Comparison of ENCODE assay signal across 8 cellular contexts in the genomic region with DNA sequence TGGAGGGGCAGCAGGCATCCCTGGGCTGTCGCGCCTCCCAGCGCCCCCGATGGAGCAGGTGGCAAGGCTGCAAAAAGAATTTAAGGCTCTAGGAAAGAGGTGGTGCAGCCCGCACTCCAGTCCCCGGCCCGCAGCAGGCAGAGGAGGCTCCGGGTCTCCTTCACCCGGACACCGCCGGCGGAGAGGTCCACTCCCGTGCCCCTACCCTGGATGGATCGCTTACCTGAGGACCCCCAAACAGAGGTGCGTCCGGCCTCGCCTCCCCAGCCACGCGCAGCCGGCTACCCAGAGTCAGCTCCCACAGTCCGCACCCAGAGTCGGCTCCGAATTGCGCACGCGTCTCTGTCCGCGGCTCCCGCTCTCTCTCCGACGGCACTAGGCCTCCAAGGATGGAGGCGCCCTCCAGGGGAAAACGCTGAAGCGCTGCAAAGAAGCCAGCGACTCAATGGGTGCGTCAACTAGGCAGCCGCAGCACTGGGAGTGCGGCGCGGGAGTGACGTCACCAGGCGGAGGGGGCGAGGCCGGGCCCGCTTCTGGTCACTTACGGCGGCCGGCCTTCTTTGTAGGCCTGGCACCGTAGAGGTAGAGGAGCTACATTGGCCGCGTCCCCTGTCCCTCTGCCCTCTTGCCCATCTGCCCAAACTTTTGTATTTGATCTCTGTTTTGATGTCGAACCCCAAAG. TPM values are rescaled to one million over a fixed set of nuclear protein-coding genes. Genes with fewer than 3 reads are reported as not detected.
A peak's percentile ranks its signal among the peaks of the same experiment; 100 is the strongest.
DNase-seq lines count a peak whose midpoint lies in the region; ATAC-seq and TF ChIP-seq lines count a peak whose summit lies in the region.

A gene with protein sequence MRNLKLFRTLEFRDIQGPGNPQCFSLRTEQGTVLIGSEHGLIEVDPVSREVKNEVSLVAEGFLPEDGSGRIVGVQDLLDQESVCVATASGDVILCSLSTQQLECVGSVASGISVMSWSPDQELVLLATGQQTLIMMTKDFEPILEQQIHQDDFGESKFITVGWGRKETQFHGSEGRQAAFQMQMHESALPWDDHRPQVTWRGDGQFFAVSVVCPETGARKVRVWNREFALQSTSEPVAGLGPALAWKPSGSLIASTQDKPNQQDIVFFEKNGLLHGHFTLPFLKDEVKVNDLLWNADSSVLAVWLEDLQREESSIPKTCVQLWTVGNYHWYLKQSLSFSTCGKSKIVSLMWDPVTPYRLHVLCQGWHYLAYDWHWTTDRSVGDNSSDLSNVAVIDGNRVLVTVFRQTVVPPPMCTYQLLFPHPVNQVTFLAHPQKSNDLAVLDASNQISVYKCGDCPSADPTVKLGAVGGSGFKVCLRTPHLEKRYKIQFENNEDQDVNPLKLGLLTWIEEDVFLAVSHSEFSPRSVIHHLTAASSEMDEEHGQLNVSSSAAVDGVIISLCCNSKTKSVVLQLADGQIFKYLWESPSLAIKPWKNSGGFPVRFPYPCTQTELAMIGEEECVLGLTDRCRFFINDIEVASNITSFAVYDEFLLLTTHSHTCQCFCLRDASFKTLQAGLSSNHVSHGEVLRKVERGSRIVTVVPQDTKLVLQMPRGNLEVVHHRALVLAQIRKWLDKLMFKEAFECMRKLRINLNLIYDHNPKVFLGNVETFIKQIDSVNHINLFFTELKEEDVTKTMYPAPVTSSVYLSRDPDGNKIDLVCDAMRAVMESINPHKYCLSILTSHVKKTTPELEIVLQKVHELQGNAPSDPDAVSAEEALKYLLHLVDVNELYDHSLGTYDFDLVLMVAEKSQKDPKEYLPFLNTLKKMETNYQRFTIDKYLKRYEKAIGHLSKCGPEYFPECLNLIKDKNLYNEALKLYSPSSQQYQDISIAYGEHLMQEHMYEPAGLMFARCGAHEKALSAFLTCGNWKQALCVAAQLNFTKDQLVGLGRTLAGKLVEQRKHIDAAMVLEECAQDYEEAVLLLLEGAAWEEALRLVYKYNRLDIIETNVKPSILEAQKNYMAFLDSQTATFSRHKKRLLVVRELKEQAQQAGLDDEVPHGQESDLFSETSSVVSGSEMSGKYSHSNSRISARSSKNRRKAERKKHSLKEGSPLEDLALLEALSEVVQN (N-terminal part only) (minus strand): TSS at position 484 of the 682 bp plus-strand sequence. CDS start 2,978 bp downstream, outside the sequence.

- peak within 1 kb of the TSS; percentile 88 to 97 (median 92) for H3K4me2 ChIP-seq in BLaER1 treated with 17β-estradiol and CSF1 and Interleukin-3, amounts not matched to agents 10 nM and 100 nM

- no peaks in the 10 kb centered on the region for H3K27me3 ChIP-seq in BLaER1 treated with 17β-estradiol and CSF1 and Interleukin-3, amounts not matched to agents 10 nM and 100 nM
- H3K27me3 ChIP-seq in left lung = no peaks in the 10 kb centered on the region

- peak within 1 kb of the TSS; percentile 99 for H3K27ac Mint-ChIP-seq in activated CD4-positive, alpha-beta T cell treated with anti-CD3 and anti-CD28 coated beads, Interleukin-2, amount 10 ng/mL, durations not matched to agents 24 days and 14 days

- peak within 1 kb of the TSS; percentile 78 to 90 (median 89) for H3K9ac ChIP-seq in BLaER1 treated with 17β-estradiol and CSF1 and Interleukin-3, amounts not matched to agents 10 nM and 100 nM

- H3K9me3 Mint-ChIP-seq in activated CD4-positive, alpha-beta T cell treated with anti-CD3 and anti-CD28 coated beads, Interleukin-2, amount 10 ng/mL, durations not matched to agents 24 days and 14 days = no peaks in the 10 kb centered on the region

- H3K9me3 ChIP-seq in BLaER1 treated with 17β-estradiol and CSF1 and Interleukin-3, amounts not matched to agents 10 nM and 100 nM (replicated peaks in 1 of 11) = no peaks in the 10 kb centered on the region
- no peaks in the 10 kb centered on the region for H3K9me3 ChIP-seq in left lung

- peaks cover 0 to 13% (median 0%) of the 10 kb centered on the region in 11 experiments; a peak in 3 of 22 replicates for H4K20me1 ChIP-seq in BLaER1 treated with 17β-estradiol and CSF1 and Interleukin-3, amounts not matched to agents 10 nM and 100 nM

- peak within 1 kb of the TSS; percentile 71 to 97 (median 86) for H3K4me3 ChIP-seq in BLaER1 treated with 17β-estradiol and CSF1 and Interleukin-3, amounts not matched to agents 10 nM and 100 nM
- peak within 1 kb of the TSS; percentile 92 to 95 for H3K4me3 ChIP-seq in left lung

- no peaks in the 10 kb centered on the region for H3K27me3 Mint-ChIP-seq in activated CD4-positive, alpha-beta T cell treated with anti-CD3 and anti-CD28 coated beads, Interleukin-2, amount 10 ng/mL, durations not matched to agents 24 days and 14 days

- H3K36me3 ChIP-seq in BLaER1 treated with 17β-estradiol and CSF1 and Interleukin-3, amounts not matched to agents 10 nM and 100 nM = peaks cover 16 to 45% (median 34%) of the 10 kb centered on the region in 11 experiments
- H3K36me3 ChIP-seq in left lung = peaks cover 0 to 27% of the 10 kb centered on the region in 2 donors

- intact Hi-C loops in activated CD4-positive, alpha-beta T cell treated with anti-CD3 and anti-CD28 coated beads, Interleukin-2, amount 10 ng/mL, durations not matched to agents 24 days and 14 days (cut with micrococcal nuclease) = loop anchor here (1.0 to 10.0 kb wide), 6 partner anchors 47 to 1321 kb away; a partner anchor contains a TSS
- intact Hi-C loops in left lung (cut with DNase I) = no loop called here

- peak; percentile 88 for ATAC-seq in GM19324 (IDR thresholded peaks at IDR 0.05; ENCODE audit: low FRiP score, unreplicated experiment)
- ATAC-seq in HG03469 (IDR thresholded peaks at IDR 0.05; ENCODE audit: unreplicated experiment) = peak; percentile 77
- peak; percentile 92 for ATAC-seq in left lung

- H3K4me1 Mint-ChIP-seq in activated CD4-positive, alpha-beta T cell treated with anti-CD3 and anti-CD28 coated beads, Interleukin-2, amount 10 ng/mL, durations not matched to agents 24 days and 14 days = peaks cover 26% of the 10 kb centered on the region

- DNase-seq in NCI-H526 (lab: John Stamatoyannopoulos, UW) (peak; percentile 88 to 92), dedifferentiated amniotic fluid mesenchymal stem cell (ENCODE audit: extremely low spot score) (peak; percentile 90), left lung (peak; percentile 94 to 98)
- DNase-seq in activated CD4-positive, alpha-beta T cell treated with anti-CD3 and anti-CD28 coated beads, Interleukin-2, amount 10 ng/mL, durations not matched to agents 24 days and 14 days = peak; percentile 98
- peak; percentile 86 to 90 for DNase-seq in stimulated activated CD4-positive, alpha-beta T cell treated with anti-CD3 and anti-CD28 coated beads, Interleukin-2, amount 100 ng/mL, for 48 hours

- peak within 1 kb of the TSS; percentile 77 to 91 (median 82) for H3K27ac ChIP-seq in BLaER1 treated with 17β-estradiol and CSF1 and Interleukin-3, amounts not matched to agents 10 nM and 100 nM
- H3K27ac ChIP-seq in left lung = peak within 1 kb of the TSS; percentile 91 to 92

- peak in 1 of 2 donors; percentile 14 for TF ChIP-seq CTCF in left lung (IDR thresholded peaks at IDR 0.05)

- peaks cover 15% of the 10 kb centered on the region for H3K36me3 Mint-ChIP-seq in activated CD4-positive, alpha-beta T cell treated with anti-CD3 and anti-CD28 coated beads, Interleukin-2, amount 10 ng/mL, durations not matched to agents 24 days and 14 days (ENCODE audit: low read depth)

- peak within 1 kb of the TSS; percentile 97 for H3K4me3 Mint-ChIP-seq in activated CD4-positive, alpha-beta T cell treated with anti-CD3 and anti-CD28 coated beads, Interleukin-2, amount 10 ng/mL, durations not matched to agents 24 days and 14 days

- H3K4me1 ChIP-seq in BLaER1 treated with 17β-estradiol and CSF1 and Interleukin-3, amounts not matched to agents 10 nM and 100 nM = peaks cover 22 to 29% (median 25%) of the 10 kb centered on the region in 10 experiments
- peaks cover 8 to 29% of the 10 kb centered on the region in 2 donors for H3K4me1 ChIP-seq in left lung

RNA-seq across cellular contexts. Expression of the gene that starts here (rescaled TPM):
- total RNA-seq in activated CD4-positive, alpha-beta T cell treated with anti-CD3 and anti-CD28 coated beads, Interleukin-2, amount 10 ng/mL, durations not matched to agents 24 days and 14 days = 35.2 and 36.2 TPM in 2 replicates
- 10 to 100 TPM; 22.9 to 25.1 TPM for total RNA-seq in left lung

Comparison
In these comparisons a context has a peak if more than half of its experiments do, and no peak if none do; other contexts are left out.
1. Peak in every context shown above with its lines: DNase-seq, ATAC-seq, H3K4me3 ChIP-seq and H3K27ac ChIP-seq.